ENCODE assay signal across 27 cellular contexts in the genomic region with DNA sequence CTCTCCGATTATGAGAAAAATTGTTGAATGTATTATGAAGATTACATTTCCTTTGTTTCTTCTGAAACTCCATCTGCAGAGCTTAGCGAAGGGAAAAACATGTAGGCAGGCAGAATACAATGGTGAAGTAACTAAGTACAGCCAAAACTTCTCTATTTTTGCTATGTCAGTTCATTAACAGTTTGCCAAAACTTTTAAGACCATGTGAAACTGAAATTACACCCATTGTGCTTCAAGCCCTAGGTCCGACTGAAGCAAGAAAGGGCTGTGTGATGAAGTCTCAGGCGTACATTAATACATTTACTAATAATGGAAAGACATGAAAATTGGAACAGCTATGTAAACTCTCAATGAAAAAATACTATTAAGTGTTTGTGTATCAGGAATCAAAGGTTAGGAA.
"Had no signal": no experiment of that assay in that cellular context is flagged by ENCODE, and none has a peak within 500 bp of the region (broad histone marks: within the 10 kb centered on the region; RNA-seq: fewer than 3 reads in every experiment).

No MANE protein-coding gene starts in this region.

- H3K4me1 ChIP-seq: esophagus squamous epithelium, gastrocnemius medialis, left lung, lower lobe of right lung had no signal

- H3K4me3 Mint-ChIP-seq: dendritic cell treated with granulocyte-macrophage colony-stimulating factor and Interleukin-4, amounts not matched to agents 40 ng/mL and 50 ng/mL, for 4 days; effector memory CD8-positive, alpha-beta T cell; endodermal cell; naive thymus-derived CD4-positive, alpha-beta T cell had no signal

- H3K9me3 ChIP-seq: esophagus squamous epithelium, gastrocnemius medialis, left lung, lower lobe of right lung had no signal

- FAIRE-seq: colon, endometrium, keratinocyte had no signal

- H3K27me3 ChIP-seq: dorsolateral prefrontal cortex, esophagus squamous epithelium, gastrocnemius medialis, heart right ventricle, left lung had no signal

- H3K27ac Mint-ChIP-seq: dendritic cell treated with granulocyte-macrophage colony-stimulating factor and Interleukin-4, amounts not matched to agents 40 ng/mL and 50 ng/mL, for 4 days; effector memory CD8-positive, alpha-beta T cell; endodermal cell; naive thymus-derived CD4-positive, alpha-beta T cell had no signal

- H3K27me3 Mint-ChIP-seq: dendritic cell treated with granulocyte-macrophage colony-stimulating factor and Interleukin-4, amounts not matched to agents 40 ng/mL and 50 ng/mL, for 4 days; effector memory CD8-positive, alpha-beta T cell; naive thymus-derived CD4-positive, alpha-beta T cell had no signal

- H3K4me3 ChIP-seq: dorsolateral prefrontal cortex, esophagus squamous epithelium, gastrocnemius medialis, heart right ventricle, left lung, lower lobe of right lung had no signal

- ATAC-seq: effector memory CD8-positive, alpha-beta T cell; esophagus mucosa; gastrocnemius medialis; left cardiac atrium; left lung; left ventricle myocardium superior; lower lobe of right lung; naive thymus-derived CD4-positive, alpha-beta T cell had no signal

- H3K4me1 Mint-ChIP-seq: naive thymus-derived CD4-positive, alpha-beta T cell had no signal

- DNase-seq: cortex of kidney; dorsolateral prefrontal cortex; effector CD8-positive, alpha-beta T cell; effector memory CD8-positive, alpha-beta T cell; endodermal cell; erythroblast; esophagus squamous epithelium; foreskin fibroblast; foreskin melanocyte; gastrocnemius medialis; glutamatergic neuron; head of caudate nucleus; heart right ventricle; hippocampal formation; left cardiac atrium; left lung; left ventricle myocardium superior; lower lobe of right lung; mesendoderm; midbrain; naive thymus-derived CD4-positive, alpha-beta T cell had no signal

- H3K27ac ChIP-seq: dorsolateral prefrontal cortex, epithelial cell of prostate, esophagus squamous epithelium, gastrocnemius medialis, heart right ventricle, left lung, lower lobe of right lung had no signal

- H3K36me3 ChIP-seq: esophagus squamous epithelium, gastrocnemius medialis, heart right ventricle, left lung, lower lobe of right lung had no signal

- H3K9me3 Mint-ChIP-seq: dendritic cell treated with granulocyte-macrophage colony-stimulating factor and Interleukin-4, amounts not matched to agents 40 ng/mL and 50 ng/mL, for 4 days had no signal
